16 cellular contexts compared by ENCODE assay signal in genomic region chrX:79336869-79337815, GRCh38. TPM values are rescaled to one million over a fixed set of nuclear protein-coding genes. Genes with fewer than 3 reads are reported as not detected.
DNase-seq lines count a peak whose midpoint lies in the region; ATAC-seq, FAIRE-seq and TF ChIP-seq lines count a peak whose summit lies in the region.
"Had no signal": no experiment of that assay in that cellular context is flagged by ENCODE, and none has a peak within 500 bp of the region (broad histone marks: within the 10 kb centered on the region; RNA-seq: fewer than 3 reads in every experiment).

No MANE protein-coding gene starts in this region.

- no peaks in the 10 kb centered on the region for H3K27me3 ChIP-seq in CD4-positive, CD25-positive, alpha-beta regulatory T cell (ENCODE audit: control insufficient read depth, insufficient read depth, low read length)
- H3K27me3 ChIP-seq in CD8-positive, alpha-beta memory T cell (ENCODE audit: insufficient read depth, low read length, poor library complexity, severe bottlenecking) = no peaks in the 10 kb centered on the region
- H3K27me3 ChIP-seq: colonic mucosa had no signal

- H3K9me3 ChIP-seq in CD4-positive, CD25-positive, alpha-beta regulatory T cell (ENCODE audit: control insufficient read depth in 2 of 2, low read length in 2 of 2) = no peaks in the 10 kb centered on the region
- no peaks in the 10 kb centered on the region for H3K9me3 ChIP-seq in CD8-positive, alpha-beta memory T cell (ENCODE audit: low read length)
- H3K9me3 ChIP-seq: colonic mucosa had no signal

- H3K9me3 Mint-ChIP-seq in CD4-positive, CD25-positive, alpha-beta regulatory T cell = peaks cover 0 to 3% (median 0%) of the 10 kb centered on the region in 7 donors
- peaks cover 0 to 5% (median 2%) of the 10 kb centered on the region in 5 donors for H3K9me3 Mint-ChIP-seq in CD8-positive, alpha-beta memory T cell
- H3K9me3 Mint-ChIP-seq in activated CD4-positive, alpha-beta memory T cell treated with anti-CD3 and anti-CD28 coated beads, Interleukin-2, amount 10 ng/mL, durations not matched to agents 7 days and 5 days = no peaks in the 10 kb centered on the region
- no peaks in the 10 kb centered on the region for H3K9me3 Mint-ChIP-seq in memory B cell

- ATAC-seq in CD4-positive, CD25-positive, alpha-beta regulatory T cell (ENCODE audit: low read depth in 2 of 2) = no peak
- peak; percentile 48 for ATAC-seq in memory B cell (ENCODE audit: low read depth)
- ATAC-seq: HCT116 had no signal

- peaks cover 5 to 18% (median 10%) of the 10 kb centered on the region in 4 donors for H3K4me1 Mint-ChIP-seq in CD4-positive, CD25-positive, alpha-beta regulatory T cell
- H3K4me1 Mint-ChIP-seq in CD8-positive, alpha-beta memory T cell = peaks cover 7 to 29% (median 27%) of the 10 kb centered on the region in 3 donors
- peaks cover 16% of the 10 kb centered on the region for H3K4me1 Mint-ChIP-seq in activated CD4-positive, alpha-beta memory T cell treated with anti-CD3 and anti-CD28 coated beads, Interleukin-2, amount 10 ng/mL, durations not matched to agents 7 days and 5 days
- H3K4me1 Mint-ChIP-seq in memory B cell = no peaks in the 10 kb centered on the region

- CTCF ChIA-PET in CD8-positive, alpha-beta memory T cell (lab: Charles Lee) = no interaction called here
- CTCF ChIA-PET in activated CD4-positive, alpha-beta memory T cell treated with anti-CD3 and anti-CD28 coated beads, Interleukin-2, amount 10 ng/mL, durations not matched to agents 7 days and 5 days (lab: Charles Lee) = no interaction called here

- POLR2A ChIA-PET in CD8-positive, alpha-beta memory T cell (lab: Charles Lee) = no interaction called here
- POLR2A ChIA-PET in activated CD4-positive, alpha-beta memory T cell treated with anti-CD3 and anti-CD28 coated beads, Interleukin-2, amount 10 ng/mL, durations not matched to agents 7 days and 5 days (lab: Charles Lee) = no interaction called here

- no peaks in the 10 kb centered on the region for H3K36me3 ChIP-seq in CD4-positive, CD25-positive, alpha-beta regulatory T cell (ENCODE audit: control insufficient read depth, insufficient read depth, low read length)
- H3K36me3 ChIP-seq in CD8-positive, alpha-beta memory T cell (ENCODE audit: insufficient read depth, low read length) = no peaks in the 10 kb centered on the region
- H3K36me3 ChIP-seq: colonic mucosa had no signal

- H3K27ac Mint-ChIP-seq in CD4-positive, CD25-positive, alpha-beta regulatory T cell = peak overlapping the region; percentile 76 to 87 (median 77)
- peak overlapping the region in 7 of 8 donors; percentile 23 to 90 (median 49) for H3K27ac Mint-ChIP-seq in CD8-positive, alpha-beta memory T cell
- H3K27ac Mint-ChIP-seq in activated CD4-positive, alpha-beta memory T cell treated with anti-CD3 and anti-CD28 coated beads, Interleukin-2, amount 10 ng/mL, durations not matched to agents 7 days and 5 days = peak overlapping the region; percentile 34
- no peak overlapping the region for H3K27ac Mint-ChIP-seq in memory B cell
- H3K27ac Mint-ChIP-seq: IgD-negative memory B cell had no signal

- TF ChIP-seq POLR2A in H54 (IDR thresholded peaks at IDR 0.05; ENCODE audit: low read depth, low read length) = no peak

- H3K4me3 Mint-ChIP-seq in CD4-positive, CD25-positive, alpha-beta regulatory T cell = peak overlapping the region; percentile 11 to 76 (median 34)
- H3K4me3 Mint-ChIP-seq in CD8-positive, alpha-beta memory T cell = peak overlapping the region; percentile 35 to 81 (median 66)
- H3K4me3 Mint-ChIP-seq in activated CD4-positive, alpha-beta memory T cell treated with anti-CD3 and anti-CD28 coated beads, Interleukin-2, amount 10 ng/mL, durations not matched to agents 7 days and 5 days = peak overlapping the region; percentile 46
- H3K4me3 Mint-ChIP-seq in memory B cell = peak overlapping the region; percentile 50
- H3K4me3 Mint-ChIP-seq: IgD-negative memory B cell had no signal

- no peaks in the 10 kb centered on the region for H3K36me3 Mint-ChIP-seq in CD4-positive, CD25-positive, alpha-beta regulatory T cell
- no peaks in the 10 kb centered on the region for H3K36me3 Mint-ChIP-seq in CD8-positive, alpha-beta memory T cell
- no peaks in the 10 kb centered on the region for H3K36me3 Mint-ChIP-seq in activated CD4-positive, alpha-beta memory T cell treated with anti-CD3 and anti-CD28 coated beads, Interleukin-2, amount 10 ng/mL, durations not matched to agents 7 days and 5 days (ENCODE audit: low read depth)
- H3K36me3 Mint-ChIP-seq in memory B cell = no peaks in the 10 kb centered on the region

- peak overlapping the region; percentile 61 for H3K4me3 ChIP-seq in CD4-positive, CD25-positive, alpha-beta regulatory T cell (ENCODE audit: low read depth, low read length)
- peak overlapping the region; percentile 45 for H3K4me3 ChIP-seq in CD8-positive, alpha-beta memory T cell (ENCODE audit: low read length)
- H3K4me3 ChIP-seq: colonic mucosa, skin epidermis had no signal

- no peaks in the 10 kb centered on the region for H3K27me3 Mint-ChIP-seq in CD4-positive, CD25-positive, alpha-beta regulatory T cell
- H3K27me3 Mint-ChIP-seq in CD8-positive, alpha-beta memory T cell = peaks cover 0 to 8% of the 10 kb centered on the region in 2 donors
- no peaks in the 10 kb centered on the region for H3K27me3 Mint-ChIP-seq in activated CD4-positive, alpha-beta memory T cell treated with anti-CD3 and anti-CD28 coated beads, Interleukin-2, amount 10 ng/mL, durations not matched to agents 7 days and 5 days
- no peaks in the 10 kb centered on the region for H3K27me3 Mint-ChIP-seq in memory B cell

- no peaks in the 10 kb centered on the region for H3K4me1 ChIP-seq in CD4-positive, CD25-positive, alpha-beta regulatory T cell (ENCODE audit: control insufficient read depth, insufficient read depth, low read length, poor library complexity, severe bottlenecking)
- no peaks in the 10 kb centered on the region for H3K4me1 ChIP-seq in CD8-positive, alpha-beta memory T cell (ENCODE audit: insufficient read depth, low read length)
- H3K4me1 ChIP-seq: colonic mucosa had no signal

- no peak for FAIRE-seq in H54 (lab: Jason Lieb, UNC)

- H3K27ac ChIP-seq in CD4-positive, CD25-positive, alpha-beta regulatory T cell (ENCODE audit: insufficient read depth, low read length, poor library complexity, severe bottlenecking) = no peak overlapping the region
- H3K27ac ChIP-seq in CD8-positive, alpha-beta memory T cell (ENCODE audit: low read depth, low read length) = no peak overlapping the region
- no peak overlapping the region for H3K27ac ChIP-seq in caudate nucleus (ENCODE audit: low read depth, low read length)
- H3K27ac ChIP-seq: colonic mucosa, skin epidermis had no signal

- peak in 1 of 3 donors; percentile 6 for DNase-seq in CD4-positive, CD25-positive, alpha-beta regulatory T cell
- peak in 2 of 5 donors; percentile 4 to 17 for DNase-seq in CD8-positive, alpha-beta memory T cell
- DNase-seq in activated CD4-positive, alpha-beta memory T cell treated with anti-CD3 and anti-CD28 coated beads, Interleukin-2, amount 10 ng/mL, durations not matched to agents 7 days and 5 days = no peak
- no peak for DNase-seq in memory B cell (ENCODE audit: low spot score in 2 of 2)
- no peak for DNase-seq in H54 (ENCODE audit: insufficient read length, low spot score)
- DNase-seq in caudate nucleus (lab: John Stamatoyannopoulos, UW) = no peak
- no peak for DNase-seq in NCI-H2196 treated with DMSO at 0.1 percent for 48 hours (lab: John Stamatoyannopoulos, UW; ENCODE audit: unreplicated experiment)
- DNase-seq: amygdala; C1 segment of cervical spinal cord; colonic mucosa; mesenchymal stem cell; SHP77; stimulated activated naive CD4-positive, alpha-beta T cell treated with Interleukin-2 at 50 U/mL for 16 hours had no signal

RNA-seq across cellular contexts. Expression of gene ITM2A, which starts 30.0 kb away (rescaled TPM):
- total RNA-seq in CD4-positive, CD25-positive, alpha-beta regulatory T cell = 135 TPM
- polyA plus RNA-seq in CD4-positive, CD25-positive, alpha-beta regulatory T cell = 100 to 1,000 TPM; 291 to 625 (median 465) TPM
- total RNA-seq in CD8-positive, alpha-beta memory T cell = 100 to 1,000 TPM; 106 to 107 TPM
- 571 TPM for polyA plus RNA-seq in CD8-positive, alpha-beta memory T cell
- 100 to 1,000 TPM; 145 to 157 TPM for total RNA-seq in activated CD4-positive, alpha-beta memory T cell treated with anti-CD3 and anti-CD28 coated beads, Interleukin-2, amount 10 ng/mL, durations not matched to agents 7 days and 5 days
